Comparison of ENCODE assay signal across 16 cellular contexts in the genomic region with DNA sequence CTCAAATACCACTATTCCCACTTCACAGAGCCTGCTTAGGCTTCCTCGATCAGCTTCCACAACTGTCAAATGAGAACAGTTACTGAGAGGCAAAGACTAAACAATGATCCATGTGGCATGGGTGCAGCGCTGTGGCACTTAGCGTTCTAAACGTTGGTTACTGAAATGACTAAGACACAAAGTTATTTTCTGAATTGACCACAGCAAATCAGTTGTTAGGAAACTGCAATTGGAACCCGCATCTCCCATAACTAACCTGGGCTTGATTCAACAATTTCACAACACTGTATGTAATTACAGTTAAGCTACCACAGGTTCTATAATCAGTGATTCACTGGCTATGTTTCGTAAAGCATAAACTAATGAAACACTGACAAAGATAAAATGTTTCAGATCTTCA. TPM values are rescaled to one million over a fixed set of nuclear protein-coding genes. Genes with fewer than 3 reads are reported as not detected.
DNase-seq lines count a peak whose midpoint lies in the region; ATAC-seq and TF ChIP-seq lines count a peak whose summit lies in the region.
"Had no signal": no experiment of that assay in that cellular context is flagged by ENCODE, and none has a peak within 500 bp of the region (broad histone marks: within the 10 kb centered on the region; RNA-seq: fewer than 3 reads in every experiment).

No MANE protein-coding gene starts in this region.

- peaks cover 15 to 82% of the 10 kb centered on the region in 2 donors for H3K9me3 ChIP-seq in neuronal stem cell (replicated peaks in 1 of 2; ENCODE audit: control insufficient read depth in 2 of 2, insufficient read depth in 1 of 2, low read depth in 1 of 2, low read length in 2 of 2)

- DNase-seq in AG09309 (ENCODE audit: low read depth): peak; percentile 94
- DNase-seq in LHCN-M2 (ENCODE audit: low read depth): peak; percentile 96
- DNase-seq in glomerular visceral epithelial cell (ENCODE audit: extremely low spot score): peak; percentile 78
- DNase-seq in NCI-H446 treated with DMSO at 0.1 percent for 48 hours (lab: John Stamatoyannopoulos, UW): no peak
- DNase-seq in neuronal stem cell (ENCODE audit: low spot score): no peak
- DNase-seq in NCI-H1417 (lab: John Stamatoyannopoulos, UW): no peak
- DNase-seq: activated T-cell treated with anti-CD3 and anti-CD28 coated beads for 4 hours; DND-41; islet precursor cell; NCI-H2107; stimulated activated CD4-positive, alpha-beta T cell treated with anti-CD3 and anti-CD28 coated beads, Interleukin-1b, Interleukin-23, amount 100 ng/mL, for 48 hours had no signal

- peaks cover 11% of the 10 kb centered on the region for H3K9me3 Mint-ChIP-seq in activated T-helper 17 cell treated with anti-CD3 and anti-CD28 coated beads, Interleukin-2, amount 50 U/mL, for 72 hours
- H3K9me3 Mint-ChIP-seq in stimulated activated memory B cell treated with anti-CD40 and anti-IgM and Interleukin-4, amounts not matched to agents 10 μg/mL and 1 μg/mL and 100 μg/mL, for 72 hours: peaks cover 28% of the 10 kb centered on the region

- no peak overlapping the region for H3K4ac ChIP-seq in neuronal stem cell (ENCODE audit: low read length)

- no peak overlapping the region for H2AK5ac ChIP-seq in neuronal stem cell (ENCODE audit: low read depth, low read length)

- peaks cover 9% of the 10 kb centered on the region for H3K79me1 ChIP-seq in neuronal stem cell (ENCODE audit: low read depth, low read length)

- H3K4me2 ChIP-seq in neuronal stem cell (ENCODE audit: insufficient read depth, low read length, poor library complexity, severe bottlenecking): no peak overlapping the region
- H3K4me2 ChIP-seq: GM23338 had no signal

- WGBS in neuronal stem cell (ENCODE audit: extremely low coverage in 2 of 2, insufficient read length in 2 of 2, insufficient replicate concordance in 1 of 2), 2 donors: no CpG with 5 or more reads among the region's 6 CpGs

- H3K36me3 ChIP-seq in neuronal stem cell (replicated peaks in 1 of 2; ENCODE audit: control insufficient read depth in 2 of 2, insufficient read depth in 2 of 2, low read length in 2 of 2): peaks cover 20 to 80% of the 10 kb centered on the region in 2 donors

- H2BK120ac ChIP-seq in neuronal stem cell (ENCODE audit: low read depth, low read length): no peak overlapping the region

- no peak for TF ChIP-seq CTCF in AG09309 (IDR thresholded peaks at IDR 0.05; ENCODE audit: control insufficient read depth, insufficient read depth, low read depth, low read length, missing control alignments)

- H3K18ac ChIP-seq in neuronal stem cell (ENCODE audit: low read length): no peak overlapping the region

- no peak overlapping the region for H4K8ac ChIP-seq in neuronal stem cell (ENCODE audit: low read depth, low read length)

- H3K14ac ChIP-seq in neuronal stem cell (ENCODE audit: low read length): no peak overlapping the region

- no peaks in the 10 kb centered on the region for H3K4me1 ChIP-seq in neuronal stem cell (ENCODE audit: control insufficient read depth in 2 of 2, insufficient read depth in 1 of 2, low read depth in 1 of 2, low read length in 2 of 2)

- no peak overlapping the region for H3K4me3 Mint-ChIP-seq in activated T-helper 17 cell treated with anti-CD3 and anti-CD28 coated beads, Interleukin-2, amount 50 U/mL, for 72 hours
- no peak overlapping the region for H3K4me3 Mint-ChIP-seq in stimulated activated memory B cell treated with anti-CD40 and anti-IgM and Interleukin-4, amounts not matched to agents 10 μg/mL and 1 μg/mL and 100 μg/mL, for 72 hours
- H3K4me3 Mint-ChIP-seq: B cell, GM23338 had no signal

- no peak overlapping the region for H2BK12ac ChIP-seq in neuronal stem cell (ENCODE audit: low read length)

- no peak overlapping the region for H3K27ac Mint-ChIP-seq in activated T-helper 17 cell treated with anti-CD3 and anti-CD28 coated beads, Interleukin-2, amount 50 U/mL, for 72 hours
- H3K27ac Mint-ChIP-seq in stimulated activated memory B cell treated with anti-CD40 and anti-IgM and Interleukin-4, amounts not matched to agents 10 μg/mL and 1 μg/mL and 100 μg/mL, for 72 hours: no peak overlapping the region
- H3K27ac Mint-ChIP-seq: B cell, GM23338 had no signal

- H2AFZ ChIP-seq in neuronal stem cell (ENCODE audit: low read length): no peak overlapping the region
- H2AFZ ChIP-seq: GM23338 had no signal

- H3K4me3 ChIP-seq in AG09309 (ENCODE audit: control insufficient read depth, low read depth, low read length): no peak overlapping the region
- no peak overlapping the region for H3K4me3 ChIP-seq in neuronal stem cell (ENCODE audit: low read length in 2 of 2)
- H3K4me3 ChIP-seq: GM23338 had no signal

- no peak overlapping the region for H4K91ac ChIP-seq in neuronal stem cell (ENCODE audit: low read depth, low read length, poor library complexity)

- ATAC-seq in activated T-helper 17 cell treated with anti-CD3 and anti-CD28 coated beads, Interleukin-2, amount 50 U/mL, for 72 hours (replicated peaks): peak; percentile 26
- no peak for ATAC-seq in stimulated activated memory B cell treated with anti-CD40 and anti-IgM and Interleukin-4, amounts not matched to agents 10 μg/mL and 1 μg/mL and 100 μg/mL, for 72 hours
- ATAC-seq: activated CD4-positive, CD25-positive, alpha-beta regulatory T cell treated with anti-CD3 and anti-CD28 coated beads, Interleukin-2, amount 50 U/mL, for 24 hours; GM23338 had no signal

- no peak overlapping the region for H2BK15ac ChIP-seq in neuronal stem cell (ENCODE audit: low read length)

- no peak overlapping the region for H3K27ac ChIP-seq in neuronal stem cell (replicated peaks; ENCODE audit: low read length)

- peaks cover 0 to 2% (median 0%) of the 10 kb centered on the region in 3 experiments for H3K27me3 ChIP-seq in neuronal stem cell (ENCODE audit: control insufficient read depth in 3 of 3, insufficient read depth in 3 of 3, low read depth in 1 of 3, low read length in 3 of 3)

- no peak overlapping the region for H2BK5ac ChIP-seq in neuronal stem cell (ENCODE audit: low read length)

- no peaks in the 10 kb centered on the region for H3K27me3 Mint-ChIP-seq in activated T-helper 17 cell treated with anti-CD3 and anti-CD28 coated beads, Interleukin-2, amount 50 U/mL, for 72 hours
- H3K27me3 Mint-ChIP-seq in stimulated activated memory B cell treated with anti-CD40 and anti-IgM and Interleukin-4, amounts not matched to agents 10 μg/mL and 1 μg/mL and 100 μg/mL, for 72 hours: no peaks in the 10 kb centered on the region
- H3K27me3 Mint-ChIP-seq: B cell had no signal

- no peak overlapping the region for H3K23ac ChIP-seq in neuronal stem cell (ENCODE audit: low read depth, low read length, poor library complexity)

- H3K36me3 Mint-ChIP-seq in activated T-helper 17 cell treated with anti-CD3 and anti-CD28 coated beads, Interleukin-2, amount 50 U/mL, for 72 hours (ENCODE audit: low read depth): peaks cover 44% of the 10 kb centered on the region
- H3K36me3 Mint-ChIP-seq in stimulated activated memory B cell treated with anti-CD40 and anti-IgM and Interleukin-4, amounts not matched to agents 10 μg/mL and 1 μg/mL and 100 μg/mL, for 72 hours: peaks cover 59% of the 10 kb centered on the region

- peaks cover 7% of the 10 kb centered on the region for H3K4me1 Mint-ChIP-seq in activated T-helper 17 cell treated with anti-CD3 and anti-CD28 coated beads, Interleukin-2, amount 50 U/mL, for 72 hours
- no peaks in the 10 kb centered on the region for H3K4me1 Mint-ChIP-seq in stimulated activated memory B cell treated with anti-CD40 and anti-IgM and Interleukin-4, amounts not matched to agents 10 μg/mL and 1 μg/mL and 100 μg/mL, for 72 hours

- no peak overlapping the region for H3K9ac ChIP-seq in neuronal stem cell (ENCODE audit: low read depth, low read length, poor library complexity)

RNA-seq across cellular contexts. Expression of a gene that starts 12.6 kb away (rescaled TPM):
- total RNA-seq in LHCN-M2 (2014; rRNA removed): 17.9 and 25.1 TPM in 2 replicates
- 7.9 TPM for polyA plus RNA-seq in LHCN-M2 (2012)
- total RNA-seq in activated T-helper 17 cell treated with anti-CD3 and anti-CD28 coated beads, Interleukin-2, amount 50 U/mL, for 72 hours: 10 to 100 TPM; 38.3 to 39.9 TPM
- 44.5 TPM for polyA plus RNA-seq in neuronal stem cell (2013, experiment 1 of 2)
- polyA plus RNA-seq in neuronal stem cell (2013, experiment 2 of 2): 43.8 TPM

RNA-seq across cellular contexts. Expression of a gene that starts 12.7 kb away (rescaled TPM):
- total RNA-seq in LHCN-M2 (2014; rRNA removed): 61.0 and 66.6 TPM in 2 replicates
- 17.2 TPM for polyA plus RNA-seq in LHCN-M2 (2012)
- total RNA-seq in activated T-helper 17 cell treated with anti-CD3 and anti-CD28 coated beads, Interleukin-2, amount 50 U/mL, for 72 hours: 10 to 100 TPM; 12.0 to 14.6 TPM
- 23.9 TPM for polyA plus RNA-seq in neuronal stem cell (2013, experiment 1 of 2)
- polyA plus RNA-seq in neuronal stem cell (2013, experiment 2 of 2): 23.5 TPM

RNA-seq across cellular contexts. Expression of a gene that starts 35.1 kb away (rescaled TPM):
- 13.4 and 19.3 TPM in 2 replicates for total RNA-seq in LHCN-M2 (2014; rRNA removed)
- 17.0 TPM for polyA plus RNA-seq in LHCN-M2 (2012)
- total RNA-seq in activated T-helper 17 cell treated with anti-CD3 and anti-CD28 coated beads, Interleukin-2, amount 50 U/mL, for 72 hours: 10 to 100 TPM; 68.4 to 84.5 TPM
- 32.9 TPM for polyA plus RNA-seq in neuronal stem cell (2013, experiment 1 of 2)
- polyA plus RNA-seq in neuronal stem cell (2013, experiment 2 of 2): 33.7 TPM

Comparison
In these comparisons a context has a peak if more than half of its experiments do, and no peak if none do; other contexts are left out.
1. DNase-seq: peak in AG09309 (single experiment), LHCN-M2 (single experiment) and glomerular visceral epithelial cell (single experiment); none in NCI-H446 treated with DMSO at 0.1 percent for 48 hours (single experiment), neuronal stem cell (single experiment) and NCI-H1417 (0 of 3).